In genomic region chr10:123149162-123149567, GRCh38 we compare ENCODE assay signal across 9 cellular contexts. TPM values are rescaled to one million over a fixed set of nuclear protein-coding genes. Genes with fewer than 3 reads are reported as not detected.
DNase-seq lines count a peak whose midpoint lies in the region; ATAC-seq and TF ChIP-seq lines count a peak whose summit lies in the region.
"Had no signal": no experiment of that assay in that cellular context is flagged by ENCODE, and none has a peak within 500 bp of the region (broad histone marks: within the 10 kb centered on the region; RNA-seq: fewer than 3 reads in every experiment).

No MANE protein-coding gene starts in this region.

- H3K27ac Mint-ChIP-seq in activated naive CD8-positive, alpha-beta T cell treated with anti-CD3 and anti-CD28 coated beads for 36 hours: no peak overlapping the region
- peak overlapping the region; percentile 17 for H3K27ac Mint-ChIP-seq in type B pancreatic cell

- peaks cover 52 to 94% (median 93%) of the 10 kb centered on the region in 7 donors for H3K27me3 ChIP-seq in heart right ventricle
- peaks cover 66% of the 10 kb centered on the region for H3K27me3 ChIP-seq in mesendoderm (ENCODE audit: insufficient read depth, low read length, poor library complexity)

- H3K4ac ChIP-seq in mesendoderm (ENCODE audit: low read depth, low read length): no peak overlapping the region

- H3K36me3 ChIP-seq in heart right ventricle (no peaks in the 10 kb centered on the region), mesendoderm (ENCODE audit: control insufficient read depth, insufficient read depth, low read length) (no peaks in the 10 kb centered on the region)

- peak overlapping the region; percentile 50 for H3K4me3 Mint-ChIP-seq in activated naive CD8-positive, alpha-beta T cell treated with anti-CD3 and anti-CD28 coated beads for 36 hours
- H3K4me3 Mint-ChIP-seq in type B pancreatic cell: peak overlapping the region; percentile 80

- H3K79me1 ChIP-seq in mesendoderm (ENCODE audit: low read length): no peaks in the 10 kb centered on the region

- DNase-seq in heart right ventricle: no peak
- DNase-seq in Right ventricle myocardium inferior (ENCODE audit: missing footprints): no peak
- no peak for DNase-seq in activated naive CD8-positive, alpha-beta T cell treated with anti-CD3 and anti-CD28 coated beads for 36 hours
- peak; percentile 31 for DNase-seq in mesendoderm
- no peak for DNase-seq in type B pancreatic cell (ENCODE audit: extremely low spot score, unreplicated experiment)
- no peak for DNase-seq in medulla oblongata (ENCODE audit: extremely low spot score)
- DNase-seq in foreskin fibroblast: no peak
- no peak for DNase-seq in glomerular visceral epithelial cell (ENCODE audit: extremely low spot score)
- DNase-seq: hippocampal formation had no signal

- no peak overlapping the region for H2BK15ac ChIP-seq in mesendoderm (replicated peaks; ENCODE audit: low read depth)

- H3K27me3 Mint-ChIP-seq in activated naive CD8-positive, alpha-beta T cell treated with anti-CD3 and anti-CD28 coated beads for 36 hours: peaks cover 70% of the 10 kb centered on the region
- peaks cover 89% of the 10 kb centered on the region for H3K27me3 Mint-ChIP-seq in type B pancreatic cell

- WGBS in heart right ventricle, 2 donors: 3 to 4% methylated on average over 12 of the region's 12 CpGs
- WGBS in mesendoderm (ENCODE audit: extremely low coverage, insufficient coverage, low lambda C conversion rate): no CpG with 5 or more reads among the region's 12 CpGs

- no peak overlapping the region for H2BK120ac ChIP-seq in mesendoderm (ENCODE audit: low read depth, low read length)

- peak overlapping the region; percentile 79 for H3K4me2 ChIP-seq in mesendoderm (ENCODE audit: low read length)

- H3K79me2 ChIP-seq in mesendoderm (ENCODE audit: control insufficient read depth, insufficient read depth, low read length): no peaks in the 10 kb centered on the region

- no peak overlapping the region for H4K8ac ChIP-seq in mesendoderm (ENCODE audit: low read depth, low read length)

- no peaks in the 10 kb centered on the region for H3K9me3 Mint-ChIP-seq in activated naive CD8-positive, alpha-beta T cell treated with anti-CD3 and anti-CD28 coated beads for 36 hours
- no peaks in the 10 kb centered on the region for H3K9me3 Mint-ChIP-seq in type B pancreatic cell

- H3K27ac ChIP-seq in heart right ventricle (no peak overlapping the region), mesendoderm (ENCODE audit: low read depth, low read length) (no peak overlapping the region)

- no peak overlapping the region for H4K5ac ChIP-seq in mesendoderm (ENCODE audit: low read length)

- peaks cover 2% of the 10 kb centered on the region for H3K36me3 Mint-ChIP-seq in activated naive CD8-positive, alpha-beta T cell treated with anti-CD3 and anti-CD28 coated beads for 36 hours
- peaks cover 5% of the 10 kb centered on the region for H3K36me3 Mint-ChIP-seq in type B pancreatic cell

- H3K9me3 ChIP-seq in heart right ventricle: no peaks in the 10 kb centered on the region

- H3K4me1 ChIP-seq in heart right ventricle: peaks cover 11 to 66% (median 44%) of the 10 kb centered on the region in 9 donors
- no peaks in the 10 kb centered on the region for H3K4me1 ChIP-seq in mesendoderm (ENCODE audit: control insufficient read depth, low read depth, low read length)

- TF ChIP-seq CTCF in heart right ventricle (IDR thresholded peaks at IDR 0.05) (no peak), type B pancreatic cell (conservative IDR thresholded peaks at IDR 0.05) (no peak), foreskin fibroblast (IDR thresholded peaks at IDR 0.05; ENCODE audit: low read depth, low read length) (no peak)

- no peak overlapping the region for H3K56ac ChIP-seq in mesendoderm (ENCODE audit: low read length)

- H3K4me3 ChIP-seq in heart right ventricle: peak overlapping the region in 6 of 10 donors; percentile 22 to 52 (median 44)
- no peak overlapping the region for H3K4me3 ChIP-seq in mesendoderm (ENCODE audit: low read length)
- no peak overlapping the region for H3K4me3 ChIP-seq in foreskin fibroblast (ENCODE audit: low read depth in 1 of 2, low read length in 2 of 2)

- intact Hi-C loops in heart right ventricle (cut with DNase I) (no loop called here), Right ventricle myocardium inferior (cut with DNase I) (no loop called here)

- no peak overlapping the region for H2AK5ac ChIP-seq in mesendoderm (ENCODE audit: low read length)

- no peak overlapping the region for H2BK5ac ChIP-seq in mesendoderm (ENCODE audit: low read length)

- H3K4me1 Mint-ChIP-seq in activated naive CD8-positive, alpha-beta T cell treated with anti-CD3 and anti-CD28 coated beads for 36 hours: peaks cover 52% of the 10 kb centered on the region
- H3K4me1 Mint-ChIP-seq in type B pancreatic cell (ENCODE audit: unreplicated experiment): peaks cover 13% of the 10 kb centered on the region

- H3K9ac ChIP-seq in mesendoderm (ENCODE audit: low read length): no peak overlapping the region

- H3K23ac ChIP-seq in mesendoderm (ENCODE audit: low read length): no peak overlapping the region

- no peak overlapping the region for H3K18ac ChIP-seq in mesendoderm (ENCODE audit: low read length)

- ATAC-seq in heart right ventricle: no peak
- ATAC-seq in Right ventricle myocardium inferior: no peak

RNA-seq across cellular contexts. Expression of gene HMX2, which starts 1.2 kb away (rescaled TPM):
- not detected for total RNA-seq in heart right ventricle
- polyA plus RNA-seq in heart right ventricle: not detected
- not detected for total RNA-seq in Right ventricle myocardium inferior
- under 1 TPM in 1 of 2 experiments, not detected in 1; 0.12 TPM for total RNA-seq in activated naive CD8-positive, alpha-beta T cell treated with anti-CD3 and anti-CD28 coated beads for 36 hours
- 0.24 TPM for polyA plus RNA-seq in mesendoderm (2013, experiment 1 of 2)
- polyA plus RNA-seq in mesendoderm (2013, experiment 2 of 2): 0.24 TPM
- 0.19 TPM in 1 of 2 replicates, not detected in the other for total RNA-seq in type B pancreatic cell (ENCODE audit: low replicate concordance)

RNA-seq across cellular contexts. Expression of gene BUB3, which starts 5.0 kb away (rescaled TPM):
- 10 to 100 TPM; 24.4 to 40.9 (median 30.4) TPM for total RNA-seq in heart right ventricle
- polyA plus RNA-seq in heart right ventricle: 10 to 100 TPM; 11.4 to 42.0 TPM
- total RNA-seq in Right ventricle myocardium inferior: 37.7 TPM
- 100 to 1,000 TPM; 257 to 258 TPM for total RNA-seq in activated naive CD8-positive, alpha-beta T cell treated with anti-CD3 and anti-CD28 coated beads for 36 hours
- 114 TPM for polyA plus RNA-seq in mesendoderm (2013, experiment 1 of 2)
- polyA plus RNA-seq in mesendoderm (2013, experiment 2 of 2): 115 TPM
- 74.2 and 124 TPM in 2 replicates for total RNA-seq in type B pancreatic cell (ENCODE audit: low replicate concordance)

RNA-seq across cellular contexts. Expression of gene HMX3, which starts 13.4 kb away (rescaled TPM):
- total RNA-seq in heart right ventricle (not detected), Right ventricle myocardium inferior (not detected), type B pancreatic cell (ENCODE audit: low replicate concordance) (0.77 TPM in 1 of 2 replicates, not detected in the other)
- not detected for polyA plus RNA-seq in heart right ventricle
- total RNA-seq in activated naive CD8-positive, alpha-beta T cell treated with anti-CD3 and anti-CD28 coated beads for 36 hours: under 1 TPM; 0.19 to 0.24 TPM
- 0.22 TPM for polyA plus RNA-seq in mesendoderm (2013, experiment 1 of 2)
- polyA plus RNA-seq in mesendoderm (2013, experiment 2 of 2): 0.15 TPM

Comparison
In these comparisons a context has a peak if more than half of its experiments do, and no peak if none do; other contexts are left out.
1. H3K4me3 ChIP-seq: peak in heart right ventricle (6 of 10); none in mesendoderm (single experiment) and foreskin fibroblast (0 of 2).